Comparison of ENCODE assay signal across 1 cellular context in the genomic region with DNA sequence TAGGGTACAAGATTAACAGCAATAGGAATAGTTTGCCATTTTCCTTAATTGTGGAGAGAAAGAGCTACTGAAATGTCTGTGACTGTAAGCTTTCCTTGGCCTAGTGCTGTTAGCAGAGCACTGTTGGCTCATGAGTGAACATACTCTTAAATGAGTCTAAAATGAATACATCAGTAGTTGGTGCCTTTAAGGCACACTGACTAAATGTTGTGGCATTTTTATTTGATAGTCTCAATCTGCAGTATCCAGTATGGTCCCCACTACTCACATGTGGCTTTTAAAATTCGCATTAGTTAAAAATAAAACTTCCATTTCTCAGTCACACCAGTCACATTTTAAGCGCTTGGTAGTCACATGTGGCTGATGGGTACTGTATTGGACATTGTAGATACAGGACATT.
TF ChIP-seq lines count a peak whose summit lies in the region.

No MANE protein-coding gene starts in this region.

TF ChIP-seq in GM23338, 12 proteins besides CTCF, POLR2A, EP300 and RAD21:
- no peak for TF ChIP-seq CREB1 (CRISPR knock-in tag; IDR thresholded peaks at IDR 0.05; ENCODE audit: low read depth)
- no peak for TF ChIP-seq POLR2AphosphoS5 (IDR thresholded peaks at IDR 0.05; ENCODE audit: low read depth)
- no peak for TF ChIP-seq STAT1 (IDR thresholded peaks at IDR 0.05; ENCODE audit: unreplicated experiment)
- no peak for TF ChIP-seq ZNF331 (CRISPR knock-in tag; IDR thresholded peaks at IDR 0.05; ENCODE audit: low read depth)
- TF ChIP-seq ZNF114 (CRISPR knock-in tag; IDR thresholded peaks at IDR 0.05) = no peak
- TF ChIP-seq NANOG (IDR thresholded peaks at IDR 0.05; ENCODE audit: borderline replicate concordance) = no peak
- TF ChIP-seq JUNB (IDR thresholded peaks at IDR 0.05; ENCODE audit: unreplicated experiment) = no peak
- no peak for TF ChIP-seq EZH2 (IDR thresholded peaks at IDR 0.05; ENCODE audit: low read depth, unreplicated experiment)
- no peak for TF ChIP-seq ZNF462 (CRISPR knock-in tag; IDR thresholded peaks at IDR 0.05)
- TF ChIP-seq EZH2phosphoT487 (IDR thresholded peaks at IDR 0.05; ENCODE audit: unreplicated experiment) = no peak
- TF ChIP-seq, protein P1, sequence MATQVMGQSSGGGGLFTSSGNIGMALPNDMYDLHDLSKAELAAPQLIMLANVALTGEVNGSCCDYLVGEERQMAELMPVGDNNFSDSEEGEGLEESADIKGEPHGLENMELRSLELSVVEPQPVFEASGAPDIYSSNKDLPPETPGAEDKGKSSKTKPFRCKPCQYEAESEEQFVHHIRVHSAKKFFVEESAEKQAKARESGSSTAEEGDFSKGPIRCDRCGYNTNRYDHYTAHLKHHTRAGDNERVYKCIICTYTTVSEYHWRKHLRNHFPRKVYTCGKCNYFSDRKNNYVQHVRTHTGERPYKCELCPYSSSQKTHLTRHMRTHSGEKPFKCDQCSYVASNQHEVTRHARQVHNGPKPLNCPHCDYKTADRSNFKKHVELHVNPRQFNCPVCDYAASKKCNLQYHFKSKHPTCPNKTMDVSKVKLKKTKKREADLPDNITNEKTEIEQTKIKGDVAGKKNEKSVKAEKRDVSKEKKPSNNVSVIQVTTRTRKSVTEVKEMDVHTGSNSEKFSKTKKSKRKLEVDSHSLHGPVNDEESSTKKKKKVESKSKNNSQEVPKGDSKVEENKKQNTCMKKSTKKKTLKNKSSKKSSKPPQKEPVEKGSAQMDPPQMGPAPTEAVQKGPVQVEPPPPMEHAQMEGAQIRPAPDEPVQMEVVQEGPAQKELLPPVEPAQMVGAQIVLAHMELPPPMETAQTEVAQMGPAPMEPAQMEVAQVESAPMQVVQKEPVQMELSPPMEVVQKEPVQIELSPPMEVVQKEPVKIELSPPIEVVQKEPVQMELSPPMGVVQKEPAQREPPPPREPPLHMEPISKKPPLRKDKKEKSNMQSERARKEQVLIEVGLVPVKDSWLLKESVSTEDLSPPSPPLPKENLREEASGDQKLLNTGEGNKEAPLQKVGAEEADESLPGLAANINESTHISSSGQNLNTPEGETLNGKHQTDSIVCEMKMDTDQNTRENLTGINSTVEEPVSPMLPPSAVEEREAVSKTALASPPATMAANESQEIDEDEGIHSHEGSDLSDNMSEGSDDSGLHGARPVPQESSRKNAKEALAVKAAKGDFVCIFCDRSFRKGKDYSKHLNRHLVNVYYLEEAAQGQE (IDR thresholded peaks at IDR 0.05; ENCODE audit: unreplicated experiment) = no peak
- TF ChIP-seq ETS1 (IDR thresholded peaks at IDR 0.05) = no peak
